9 cellular contexts compared by ENCODE assay signal in genomic region chr22:36344106-36344827, GRCh38. TPM values are rescaled to one million over a fixed set of nuclear protein-coding genes. Genes with fewer than 3 reads are reported as not detected.
DNase-seq lines count a peak whose midpoint lies in the region; ATAC-seq, FAIRE-seq and TF ChIP-seq lines count a peak whose summit lies in the region.
"Had no signal": no experiment of that assay in that cellular context is flagged by ENCODE, and none has a peak within 500 bp of the region (broad histone marks: within the 10 kb centered on the region; RNA-seq: fewer than 3 reads in every experiment).

No MANE protein-coding gene starts in this region.

- peak overlapping the region in 1 of 2 donors; percentile 32 for H3K9ac ChIP-seq in kidney (ENCODE audit: low read length in 2 of 2)

- no peak overlapping the region for H3K4me3 Mint-ChIP-seq in nephron progenitor cell

- H3K27me3 Mint-ChIP-seq in nephron progenitor cell (ENCODE audit: low read depth, poor library complexity): no peaks in the 10 kb centered on the region

- H3K4me1 Mint-ChIP-seq in nephron progenitor cell: peaks cover 23% of the 10 kb centered on the region

- no peak for DNase-seq in activated CD4-positive, CD25-positive, alpha-beta regulatory T cell (lab: John Stamatoyannopoulos, UW)
- no peak for DNase-seq in breast epithelium (ENCODE audit: low spot score in 2 of 2)
- DNase-seq in nephron progenitor cell: no peak
- no peak for DNase-seq in thyroid gland
- DNase-seq in NCI-H1092 treated with DMSO at 0.1 percent for 48 hours (lab: John Stamatoyannopoulos, UW): no peak
- DNase-seq in kidney: no peak
- DNase-seq: KBM-7 had no signal

- TF ChIP-seq CTCF in breast epithelium (IDR thresholded peaks at IDR 0.05) (no peak), nephron progenitor cell (IDR thresholded peaks at IDR 0.05) (no peak), thyroid gland (IDR thresholded peaks at IDR 0.05) (no peak), kidney (IDR thresholded peaks at IDR 0.05; ENCODE audit: borderline replicate concordance, extremely low read depth, insufficient read depth) (no peak)

- FAIRE-seq in kidney (lab: Jason Lieb, UNC): no peak

- H3K4me1 ChIP-seq in breast epithelium: peaks cover 1 to 27% of the 10 kb centered on the region in 2 donors
- H3K4me1 ChIP-seq in thyroid gland: peaks cover 7 to 43% of the 10 kb centered on the region in 2 donors
- H3K4me1 ChIP-seq in kidney (ENCODE audit: control insufficient read depth in 1 of 2, insufficient read depth in 1 of 2, low read depth in 1 of 2, low read length in 2 of 2): peaks cover 18% of the 10 kb centered on the region in 2 donors

- H3K4me3 ChIP-seq in breast epithelium: no peak overlapping the region
- H3K4me3 ChIP-seq in thyroid gland (replicated peaks in 1 of 3): no peak overlapping the region
- H3K4me3 ChIP-seq in kidney (ENCODE audit: low read length in 2 of 2): no peak overlapping the region

- 91 to 93% methylated on average over 23 of the region's 23 CpGs for WGBS in thyroid gland, 2 donors

- H3K27me3 ChIP-seq in breast epithelium: no peaks in the 10 kb centered on the region
- no peaks in the 10 kb centered on the region for H3K27me3 ChIP-seq in thyroid gland

- intact Hi-C loops in breast epithelium (cut with DNase I; ENCODE audit: low total_unique reads) (no loop called here), thyroid gland (cut with DNase I) (no loop called here), kidney (cut with DNase I) (no loop called here)

- peaks cover 10% of the 10 kb centered on the region for H3K36me3 ChIP-seq in breast epithelium
- H3K36me3 ChIP-seq in thyroid gland: peaks cover 25% of the 10 kb centered on the region in 2 donors
- peaks cover 25 to 53% of the 10 kb centered on the region in 2 donors for H3K36me3 ChIP-seq in kidney (ENCODE audit: control insufficient read depth in 1 of 2, insufficient read depth in 2 of 2, low read length in 2 of 2)

- no peaks in the 10 kb centered on the region for H3K9me3 ChIP-seq in breast epithelium
- H3K9me3 ChIP-seq in thyroid gland: no peaks in the 10 kb centered on the region
- H3K9me3 ChIP-seq in kidney (ENCODE audit: control insufficient read depth in 1 of 2, low read length in 2 of 2): no peaks in the 10 kb centered on the region

- ATAC-seq in activated CD4-positive, CD25-positive, alpha-beta regulatory T cell treated with anti-CD3 and anti-CD28 coated beads, Interleukin-2, amount 50 U/mL, for 24 hours: peak; percentile 74 to 86
- no peak for ATAC-seq in HG03108 (IDR thresholded peaks at IDR 0.05; ENCODE audit: unreplicated experiment)

- H3K27ac Mint-ChIP-seq in nephron progenitor cell: peak overlapping the region; percentile 80

- peaks cover 52% of the 10 kb centered on the region for H3K36me3 Mint-ChIP-seq in nephron progenitor cell (ENCODE audit: low read depth)

- H3K9me3 Mint-ChIP-seq in nephron progenitor cell: no peaks in the 10 kb centered on the region

- peak overlapping the region; percentile 78 to 97 for H3K27ac ChIP-seq in breast epithelium
- H3K27ac ChIP-seq in thyroid gland: peak overlapping the region in 2 of 3 donors; percentile 26 to 38
- H3K27ac ChIP-seq in kidney (ENCODE audit: low read depth in 2 of 2, low read length in 2 of 2): peak overlapping the region in 1 of 2 donors; percentile 17

- no peak for TF ChIP-seq POLR2A in breast epithelium (IDR thresholded peaks at IDR 0.05)
- no peak for TF ChIP-seq POLR2A in thyroid gland (IDR thresholded peaks at IDR 0.05)

RNA-seq across cellular contexts. Expression of gene MYH9, which starts 43.5 kb away (rescaled TPM):
- 100 to 1,000 TPM; 169 to 392 (median 268) TPM for total RNA-seq in breast epithelium
- 100 to 1,000 TPM; 228 to 375 (median 275) TPM for total RNA-seq in thyroid gland
- total RNA-seq in kidney: 655 TPM
- 85.2 TPM for polyA plus RNA-seq in kidney (ENCODE audit: insufficient read depth, low read depth, low replicate concordance)
